Comparison of ENCODE assay signal across 29 cellular contexts in genomic region chr2:23367760-23368159, GRCh38. TPM values are rescaled to one million over a fixed set of nuclear protein-coding genes. Genes with fewer than 3 reads are reported as not detected.
DNase-seq lines count a peak whose midpoint lies in the region; ATAC-seq, FAIRE-seq and TF ChIP-seq lines count a peak whose summit lies in the region.
"Had no signal": no experiment of that assay in that cellular context is flagged by ENCODE, and none has a peak within 500 bp of the region (broad histone marks: within the 10 kb centered on the region; RNA-seq: fewer than 3 reads in every experiment).

No MANE protein-coding gene starts in this region.

- no TSS peak for BruUV-seq in PC-3 (replicated peaks; lab: Mats Ljungman, UMichigan)

- H3K4me3 Mint-ChIP-seq in chondrocyte (ENCODE audit: unreplicated experiment): no peak overlapping the region
- H3K4me3 Mint-ChIP-seq: activated B cell treated with CpG ODN at 0.5 μM for 24 hours; activated T-helper 17 cell treated with anti-CD3 and anti-CD28 coated beads, Interleukin-2, amount 50 U/mL, for 72 hours; CD4-positive, CD25-positive, alpha-beta regulatory T cell; natural killer cell treated with Interleukin-12 subunit alpha and Interleukin-12 subunit beta and Interleukin-15 and Interleukin-18, amount 100 ng/mL, for 72 hours had no signal

- DNase-seq in EL (peak; percentile 65), PC-3 (peak; percentile 20), chondrocyte (ENCODE audit: low spot score) (no peak), keratinocyte (ENCODE audit: low read depth, low spot score) (no peak), HEK293T (ENCODE audit: extremely low spot score) (no peak), dorsolateral prefrontal cortex (no peak), 8988T (no peak)
- DNase-seq: activated B cell treated with CpG ODN at 0.5 μM for 24 hours; activated CD4-positive, alpha-beta T cell treated with anti-CD3 and anti-CD28 coated beads, Interleukin-2, amount 50 U/mL, for 48 hours; activated CD8-positive, alpha-beta memory T cell treated with anti-CD3 and anti-CD28 coated beads, Interleukin-2, amount 50 U/mL, for 4 hours; CD4-positive, CD25-positive, alpha-beta regulatory T cell; central memory CD4-positive, alpha-beta T cell; hypothalamus; NCI-H2081; NCI-H226; NCI-H774; ovary; retina; SHP77; stimulated activated CD4-positive, alpha-beta T cell treated with anti-CD3 and anti-CD28 coated beads, Interleukin-4, amount 100 ng/mL, for 4 hours; stimulated activated naive CD4-positive, alpha-beta T cell treated with Interleukin-2 at 50 U/mL for 16 hours; SW 1271 had no signal

- H3K4me2 ChIP-seq in PC-3 (ENCODE audit: low read length) (0 out of 2 replicates have a peak overlapping the region, but pooled peaks have one; percentile 11), keratinocyte (ENCODE audit: control insufficient read depth, extremely low read depth, insufficient read depth, low read depth, low read length) (peak overlapping the region; percentile 40)

- no peaks in the 10 kb centered on the region for H3K36me3 ChIP-seq in PC-3 (ENCODE audit: low read depth, low read length)
- H3K36me3 ChIP-seq in keratinocyte (ENCODE audit: control insufficient read depth in 2 of 2, extremely low read depth in 1 of 2, insufficient read depth in 2 of 2, low read length in 2 of 2): no peaks in the 10 kb centered on the region
- H3K36me3 ChIP-seq: ascending aorta, ovary, thoracic aorta, vagina had no signal

- no peaks in the 10 kb centered on the region for H3K9me3 Mint-ChIP-seq in chondrocyte (ENCODE audit: low read depth)
- H3K9me3 Mint-ChIP-seq: activated naive CD4-positive, alpha-beta T cell treated with anti-CD3 and anti-CD28 coated beads, Interleukin-2, amount 50 U/mL, for 72 hours; activated T-helper 17 cell treated with anti-CD3 and anti-CD28 coated beads, Interleukin-2, amount 50 U/mL, for 72 hours; natural killer cell treated with Interleukin-12 subunit alpha and Interleukin-12 subunit beta and Interleukin-15 and Interleukin-18, amount 100 ng/mL, for 72 hours had no signal

- no peaks in the 10 kb centered on the region for H3F3A ChIP-seq in PC-3 (ENCODE audit: low read length, unreplicated experiment)

- no peaks in the 10 kb centered on the region for H3K79me2 ChIP-seq in PC-3 (ENCODE audit: low read length)
- no peaks in the 10 kb centered on the region for H3K79me2 ChIP-seq in keratinocyte (ENCODE audit: control insufficient read depth, insufficient read depth, low read length)

- no peak overlapping the region for H3K9ac ChIP-seq in PC-3 (ENCODE audit: low read length)
- no peak overlapping the region for H3K9ac ChIP-seq in keratinocyte (ENCODE audit: control insufficient read depth, extremely low read depth, insufficient read depth, low read length)

- no peak overlapping the region for H3K27ac ChIP-seq in PC-3 (ENCODE audit: low read length)
- H3K27ac ChIP-seq in keratinocyte (ENCODE audit: control insufficient read depth, insufficient read depth, low read length): peak overlapping the region; percentile 48
- H3K27ac ChIP-seq in dorsolateral prefrontal cortex: no peak overlapping the region
- H3K27ac ChIP-seq: ascending aorta, ovary, thoracic aorta, vagina had no signal

- H4K20me1 ChIP-seq in PC-3 (ENCODE audit: low read length) (no peaks in the 10 kb centered on the region), keratinocyte (ENCODE audit: control insufficient read depth, extremely low read depth, insufficient read depth, low read length) (no peaks in the 10 kb centered on the region)

- no peaks in the 10 kb centered on the region for H3K4me1 ChIP-seq in PC-3 (ENCODE audit: insufficient read depth, low read length)
- peaks cover 11% of the 10 kb centered on the region for H3K4me1 ChIP-seq in keratinocyte (ENCODE audit: control insufficient read depth, extremely low read depth, insufficient read depth, low read length)
- H3K4me1 ChIP-seq: ascending aorta, vagina had no signal

- H3K27me3 ChIP-seq in PC-3 (ENCODE audit: low read length) (no peaks in the 10 kb centered on the region), keratinocyte (ENCODE audit: control insufficient read depth, extremely low read depth, insufficient read depth, low read length) (no peaks in the 10 kb centered on the region), dorsolateral prefrontal cortex (peaks cover 0 to 21% (median 0%) of the 10 kb centered on the region in 45 donors)
- H3K27me3 ChIP-seq: ascending aorta, ovary, vagina had no signal

- no peak for TF ChIP-seq CTCF in PC-3 (conservative IDR thresholded peaks at IDR 0.05; ENCODE audit: low read depth, low read length)
- no peak for TF ChIP-seq CTCF in chondrocyte (IDR thresholded peaks at IDR 0.05)
- no peak for TF ChIP-seq CTCF in keratinocyte (optimal IDR thresholded peaks at IDR 0.05 in 1 of 3, IDR thresholded peaks at IDR 0.05 in 1 of 3, conservative IDR thresholded peaks at IDR 0.05 in 1 of 3; ENCODE audit: extremely low read depth in 1 of 3, insufficient read depth in 2 of 3, low read length in 3 of 3)
- TF ChIP-seq CTCF in dorsolateral prefrontal cortex (IDR thresholded peaks at IDR 0.05 in 54 of 56, conservative IDR thresholded peaks at IDR 0.05 in 2 of 56; ENCODE audit: low read depth in 1 of 56, partially characterized antibody in 56 of 56): no peak

- peak; percentile 69 for FAIRE-seq in keratinocyte (lab: Jason Lieb, UNC)

- no peak overlapping the region for H2AFZ ChIP-seq in PC-3 (ENCODE audit: low read length)
- H2AFZ ChIP-seq in keratinocyte (ENCODE audit: control insufficient read depth, low read length): no peak overlapping the region

- peak overlapping the region; percentile 45 for H3K27ac Mint-ChIP-seq in chondrocyte (ENCODE audit: unreplicated experiment)
- H3K27ac Mint-ChIP-seq: activated B cell treated with CpG ODN at 0.5 μM for 24 hours; activated naive CD4-positive, alpha-beta T cell treated with anti-CD3 and anti-CD28 coated beads, Interleukin-2, amount 50 U/mL, for 72 hours; activated T-helper 17 cell treated with anti-CD3 and anti-CD28 coated beads, Interleukin-2, amount 50 U/mL, for 72 hours; CD4-positive, CD25-positive, alpha-beta regulatory T cell; natural killer cell treated with Interleukin-12 subunit alpha and Interleukin-12 subunit beta and Interleukin-15 and Interleukin-18, amount 100 ng/mL, for 72 hours had no signal

- H3K4me3 ChIP-seq in PC-3 (ENCODE audit: low read length) (no peak overlapping the region), keratinocyte (ENCODE audit: control insufficient read depth in 2 of 3, extremely low read depth in 1 of 3, insufficient read depth in 2 of 3, low read depth in 1 of 3, low read length in 3 of 3) (no peak overlapping the region), dorsolateral prefrontal cortex (no peak overlapping the region)
- H3K4me3 ChIP-seq: ascending aorta, ovary, thoracic aorta, vagina had no signal

- H3K27me3 Mint-ChIP-seq in chondrocyte (ENCODE audit: low read depth): no peaks in the 10 kb centered on the region

- no peaks in the 10 kb centered on the region for H3K9me3 ChIP-seq in PC-3 (ENCODE audit: low read length)
- H3K9me3 ChIP-seq in keratinocyte (ENCODE audit: control insufficient read depth, low read depth, low read length): no peaks in the 10 kb centered on the region
- H3K9me3 ChIP-seq: ascending aorta, ovary, thoracic aorta, vagina had no signal

- POLR2A ChIA-PET in PC-3 (lab: Charles Lee; ENCODE audit: unreplicated experiment) (no interaction called here), HEK293T (lab: Yijun Ruan, JAX) (no interaction called here)

- CTCF ChIA-PET in PC-3 (lab: Charles Lee): no interaction called here
- CTCF ChIA-PET in HEK293T (lab: Yijun Ruan, JAX): interaction anchor here (1.1 kb wide), 1 partner anchor 15 kb away, joined by 3 read pairs; no protein-coding TSS in a partner anchor

- H3K4me1 Mint-ChIP-seq in chondrocyte (ENCODE audit: low read depth): peaks cover 21% of the 10 kb centered on the region
- H3K4me1 Mint-ChIP-seq: activated B cell treated with CpG ODN at 0.5 μM for 24 hours; activated T-helper 17 cell treated with anti-CD3 and anti-CD28 coated beads, Interleukin-2, amount 50 U/mL, for 72 hours; CD4-positive, CD25-positive, alpha-beta regulatory T cell had no signal

- ATAC-seq in PC-3 (no peak; the same call in 1 of the 2 replicates), GM21737 (IDR thresholded peaks at IDR 0.05; ENCODE audit: unreplicated experiment) (no peak)
- ATAC-seq: activated naive CD4-positive, alpha-beta T cell treated with anti-CD3 and anti-CD28 coated beads, Interleukin-2, amount 50 U/mL, for 72 hours; activated T-helper 17 cell treated with anti-CD3 and anti-CD28 coated beads, Interleukin-2, amount 50 U/mL, for 72 hours; natural killer cell treated with Interleukin-12 subunit alpha and Interleukin-12 subunit beta and Interleukin-15 and Interleukin-18, amount 100 ng/mL, for 72 hours had no signal

- no peaks in the 10 kb centered on the region for H3K9me1 ChIP-seq in keratinocyte (ENCODE audit: control insufficient read depth, extremely low read depth, insufficient read depth, low read length)

- H3K36me3 Mint-ChIP-seq in chondrocyte (ENCODE audit: low read depth): peaks cover 1% of the 10 kb centered on the region
- H3K36me3 Mint-ChIP-seq: activated naive CD4-positive, alpha-beta T cell treated with anti-CD3 and anti-CD28 coated beads, Interleukin-2, amount 50 U/mL, for 72 hours; CD4-positive, CD25-positive, alpha-beta regulatory T cell; natural killer cell treated with Interleukin-12 subunit alpha and Interleukin-12 subunit beta and Interleukin-15 and Interleukin-18, amount 100 ng/mL, for 72 hours had no signal

- intact Hi-C loops in PC-3 (cut with micrococcal nuclease) (loop anchor here (10.0 kb wide), 1 partner anchor 397 kb away; no protein-coding TSS in a partner anchor), dorsolateral prefrontal cortex (cut with DNase I) (no loop called here)

- H3K9me2 ChIP-seq in PC-3 (replicated peaks; ENCODE audit: low read length): no peaks in the 10 kb centered on the region

- dilution Hi-C loops in keratinocyte (cut with MboI; ENCODE audit: extremely low pct_ligation_motif_present, low sequenced_read_pairs): no loop called here

TF ChIP-seq in HEK293T, 16 proteins besides CTCF, POLR2A, EP300 and RAD21:
- no peak for TF ChIP-seq BHLHE40 (IDR thresholded peaks at IDR 0.05; ENCODE audit: borderline replicate concordance)

RNA-seq across cellular contexts. Expression of gene KLHL29, which starts 17.2 kb away (rescaled TPM):
- 2.6 and 3.1 TPM in 2 replicates for total RNA-seq in PC-3 (2014; rRNA removed)
- total RNA-seq in chondrocyte: 8.0 to 9.0 TPM (median 8.0 TPM) in 3 replicates
- polyA plus RNA-seq in keratinocyte: 4.7 to 6.4 TPM (median 5.5 TPM) in 3 replicates
- polyA plus RNA-seq in keratinocyte (2011; ENCODE audit: low read depth): 3.5 TPM
- 4.8 and 6.4 TPM in 2 replicates for polyA plus RNA-seq in keratinocyte (2011; cell fraction: cytosol; rRNA removed)
- polyA plus RNA-seq in keratinocyte (2011; cell fraction: nucleus; rRNA removed): 18.9 and 23.7 TPM in 2 replicates
- 7.6 and 7.7 TPM in 2 replicates for polyA plus RNA-seq in keratinocyte (2012; ENCODE audit: low replicate concordance)
- 4.6 to 9.8 TPM (median 8.6 TPM) in 3 replicates for polyA minus RNA-seq in keratinocyte
- polyA minus RNA-seq in keratinocyte (2011; cell fraction: cytosol; rRNA and poly(A)+ RNA removed): 5.6 TPM
- polyA minus RNA-seq in keratinocyte (2011; cell fraction: nucleus; rRNA and poly(A)+ RNA removed): 11.4 and 14.5 TPM in 2 replicates
- 10 to 100 TPM in 119 of 120 experiments, 1 to 10 TPM in 1; 6.7 to 37.3 (median 23.6) TPM for total RNA-seq in dorsolateral prefrontal cortex

Comparison
In these comparisons a context has a peak if more than half of its experiments do, and no peak if none do; other contexts are left out.
1. DNase-seq: peak in EL (single experiment) and PC-3 (single experiment); none in chondrocyte (single experiment), keratinocyte (single experiment), HEK293T (single experiment), dorsolateral prefrontal cortex (0 of 10) and 8988T (single experiment).